ENCODE assay signal across 8 cellular contexts in the genomic region with DNA sequence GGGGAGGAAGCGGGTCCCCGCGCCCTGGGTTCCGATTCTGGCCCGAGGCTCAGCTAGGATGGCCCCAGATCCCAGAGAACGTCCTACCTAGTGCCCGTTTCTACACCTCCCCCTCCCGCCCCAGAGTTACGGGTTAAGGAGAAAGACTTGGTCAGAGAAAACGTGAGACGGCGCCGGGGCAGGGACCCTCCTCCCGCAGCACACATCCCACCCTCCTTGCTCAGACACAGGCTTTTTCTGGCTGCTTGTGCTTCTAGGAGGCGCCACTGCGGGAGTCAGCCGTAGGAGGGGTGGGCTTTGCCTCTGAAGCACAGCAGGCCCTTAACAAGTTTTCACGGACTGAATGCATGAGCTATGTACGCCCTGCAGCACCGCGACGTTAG.
A peak's percentile ranks its signal among the peaks of the same experiment; 100 is the strongest.
DNase-seq lines count a peak whose midpoint lies in the region; ATAC-seq and TF ChIP-seq lines count a peak whose summit lies in the region.

No MANE protein-coding gene starts in this region.

- H3K36me3 ChIP-seq in GM23248 (ENCODE audit: low read depth) (no peaks in the 10 kb centered on the region), PC-3 (ENCODE audit: low read depth, low read length) (no peaks in the 10 kb centered on the region)

- in situ Hi-C loops in GM23248 (cut with MboI), result loop anchor here (10.0 kb wide), 1 partner anchor 69 kb away; no protein-coding TSS in a partner anchor

- H3K27me3 ChIP-seq in GM23248 (replicated peaks; ENCODE audit: insufficient read depth), result peaks cover 74% of the 10 kb centered on the region
- H3K27me3 ChIP-seq in PC-3 (ENCODE audit: low read length), result peaks cover 28% of the 10 kb centered on the region

- no peaks in the 10 kb centered on the region for H3K79me2 ChIP-seq in GM23248 (ENCODE audit: insufficient read depth)
- H3K79me2 ChIP-seq in PC-3 (ENCODE audit: low read length), result no peaks in the 10 kb centered on the region

- H3F3A ChIP-seq in GM23248 (ENCODE audit: insufficient read depth) (no peaks in the 10 kb centered on the region), PC-3 (ENCODE audit: low read length, unreplicated experiment) (no peaks in the 10 kb centered on the region)

- H3K9me3 ChIP-seq in GM23248 (ENCODE audit: low read depth), result no peaks in the 10 kb centered on the region
- H3K9me3 ChIP-seq in PC-3 (ENCODE audit: low read length), result no peaks in the 10 kb centered on the region

- H3K4me1 ChIP-seq in GM23248 (ENCODE audit: insufficient read depth) (0 out of 2 replicates have a peak, but pooled peaks cover 3% of the 10 kb centered on the region), PC-3 (ENCODE audit: insufficient read depth, low read length) (peaks cover 6% of the 10 kb centered on the region)

- H3K27ac ChIP-seq in GM23248 (no peak overlapping the region), PC-3 (ENCODE audit: low read length) (no peak overlapping the region)

- H4K20me1 ChIP-seq in GM23248 (ENCODE audit: insufficient read depth) (no peaks in the 10 kb centered on the region), PC-3 (ENCODE audit: low read length) (no peaks in the 10 kb centered on the region)

- peaks cover 2% of the 10 kb centered on the region for H3K4me1 Mint-ChIP-seq in progenitor cell of endocrine pancreas (ENCODE audit: low read depth)

- TF ChIP-seq CTCF in PC-3 (conservative IDR thresholded peaks at IDR 0.05; ENCODE audit: low read depth, low read length) (no peak), fibroblast of mammary gland (conservative IDR thresholded peaks at IDR 0.05; ENCODE audit: control insufficient read depth, insufficient read depth, low read depth, low read length) (no peak), progenitor cell of endocrine pancreas (IDR thresholded peaks at IDR 0.05; ENCODE audit: unreplicated experiment) (no peak)

- peak overlapping the region; percentile 67 for H3K27ac Mint-ChIP-seq in progenitor cell of endocrine pancreas

- BruUV-seq in PC-3 (replicated peaks; lab: Mats Ljungman, UMichigan), result no TSS peak

- POLR2A ChIA-PET in PC-3 (lab: Charles Lee; ENCODE audit: unreplicated experiment), result no interaction called here

- H2AFZ ChIP-seq in GM23248, result peak overlapping the region; percentile 82
- peak overlapping the region; percentile 96 for H2AFZ ChIP-seq in PC-3 (ENCODE audit: low read length)

- no peaks in the 10 kb centered on the region for H3K36me3 Mint-ChIP-seq in progenitor cell of endocrine pancreas (ENCODE audit: insufficient read depth)

- H3K27me3 Mint-ChIP-seq in progenitor cell of endocrine pancreas, result peaks cover 61% of the 10 kb centered on the region

- intact Hi-C loops in PC-3 (cut with micrococcal nuclease), result no loop called here

- H3K4me3 ChIP-seq in GM23248 (peak overlapping the region; percentile 72), PC-3 (ENCODE audit: low read length) (peak overlapping the region; percentile 70), fibroblast of mammary gland (ENCODE audit: control insufficient read depth, low read depth, low read length) (peak overlapping the region; percentile 44)

- ATAC-seq in PC-3, result peak; percentile 21

- CTCF ChIA-PET in PC-3 (lab: Charles Lee), result interaction anchor here (0.6 to 2.9 kb wide), 3 partner anchors 71 to 115 kb away, joined by 3 to 55 read pairs (median 3); no protein-coding TSS in a partner anchor

- H3K9ac ChIP-seq in GM23248 (peak overlapping the region; percentile 54), PC-3 (ENCODE audit: low read length) (no peak overlapping the region; the same call in 1 of the 2 replicates)

- no peaks in the 10 kb centered on the region for H3K9me3 Mint-ChIP-seq in progenitor cell of endocrine pancreas (ENCODE audit: low read depth)

- H3K4me2 ChIP-seq in GM23248 (ENCODE audit: unreplicated experiment), result peak overlapping the region; percentile 90
- H3K4me2 ChIP-seq in PC-3 (ENCODE audit: low read length), result peak overlapping the region; percentile 80

- peak overlapping the region; percentile 74 for H3K4me3 Mint-ChIP-seq in progenitor cell of endocrine pancreas (ENCODE audit: low read depth)

- H3K9me2 ChIP-seq in GM23248 (ENCODE audit: insufficient read depth) (no peaks in the 10 kb centered on the region), PC-3 (replicated peaks; ENCODE audit: low read length) (no peaks in the 10 kb centered on the region)

- DNase-seq in GM23248 (no peak), PC-3 (no peak), fibroblast of mammary gland (ENCODE audit: low read depth) (no peak), progenitor cell of endocrine pancreas (ENCODE audit: low spot score, unreplicated experiment) (no peak), cerebellar cortex (ENCODE audit: low spot score) (no peak), CD1c-positive myeloid dendritic cell (ENCODE audit: extremely low spot score) (no peak), NCI-H1105 (lab: John Stamatoyannopoulos, UW) (no peak)
- DNase-seq in central memory CD4-positive, alpha-beta T cell, result no peak

- WGBS in GM23248 (ENCODE audit: low coverage in 1 of 2, low lambda C conversion rate in 2 of 2, missing lambda C conversion rate in 2 of 2), 2 experiments, result 1% methylated on average over 19 to 22 of the region's 22 CpGs
